ENCODE assay signal across 9 cellular contexts in genomic region chr5:97163360-97163764, GRCh38. TPM values are rescaled to one million over a fixed set of nuclear protein-coding genes. Genes with fewer than 3 reads are reported as not detected.
DNase-seq lines count a peak whose midpoint lies in the region; ATAC-seq, FAIRE-seq and TF ChIP-seq lines count a peak whose summit lies in the region.
"Had no signal": no experiment of that assay in that cellular context is flagged by ENCODE, and none has a peak within 500 bp of the region (broad histone marks: within the 10 kb centered on the region; RNA-seq: fewer than 3 reads in every experiment).

No MANE protein-coding gene starts in this region.

- in situ Hi-C loops in GM13977 (cut with MboI; ENCODE audit: low pct_unique_long_range_greater_than_20kb, low sequenced_read_pairs, unreplicated experiment): loop anchor here (10.0 to 25.0 kb wide), 2 partner anchors 301 to 419 kb away; no protein-coding TSS in a partner anchor

- DNase-seq in AG08395 (ENCODE audit: low spot score) (peak; percentile 9), GM13977 (ENCODE audit: low spot score) (no peak), activated B cell treated with CpG ODN at 0.5 μM for 24 hours (no peak), kidney (no peak), UCSD-AML1 (lab: John Stamatoyannopoulos, UW; ENCODE audit: unreplicated experiment) (no peak), NCI-H146 treated with DMSO at 0.1 percent for 48 hours (lab: John Stamatoyannopoulos, UW; ENCODE audit: unreplicated experiment) (no peak), mucosa of gallbladder (ENCODE audit: low spot score) (no peak)

- peak; percentile 94 for FAIRE-seq in kidney (lab: Jason Lieb, UNC)

- no peak overlapping the region for H3K27ac Mint-ChIP-seq in activated B cell treated with CpG ODN at 0.5 μM for 24 hours

- no peak overlapping the region for H3K9ac ChIP-seq in kidney (ENCODE audit: low read length in 2 of 2)

- H3K9me3 ChIP-seq in kidney (ENCODE audit: control insufficient read depth in 1 of 2, low read length in 2 of 2): no peaks in the 10 kb centered on the region

- CTCF ChIA-PET in activated B cell treated with CpG ODN at 0.5 μM for 24 hours (lab: Charles Lee): interaction anchor here (0.6 to 6.0 kb wide), 15 partner anchors 22 to 412 kb away, joined by 3 to 126 read pairs (median 3); no protein-coding TSS in a partner anchor

- intact Hi-C loops in activated B cell treated with CpG ODN at 0.5 μM for 24 hours (cut with micrococcal nuclease): loop anchor here (1.0 to 5.0 kb wide), 4 partner anchors 228 to 1664 kb away; partner anchors contain the start of gene ERAP1
- intact Hi-C loops in kidney (cut with DNase I): no loop called here

- no peaks in the 10 kb centered on the region for H3K27me3 Mint-ChIP-seq in activated B cell treated with CpG ODN at 0.5 μM for 24 hours

- peak; percentile 41 for TF ChIP-seq CTCF in GM13977 (IDR thresholded peaks at IDR 0.05; ENCODE audit: extremely low read depth, insufficient read depth, missing control alignments)
- TF ChIP-seq CTCF in activated B cell treated with CpG ODN at 0.5 μM for 24 hours (IDR thresholded peaks at IDR 0.05): peak; percentile 79
- TF ChIP-seq CTCF in kidney (IDR thresholded peaks at IDR 0.05; ENCODE audit: borderline replicate concordance, extremely low read depth, insufficient read depth): peak; percentile 57

- POLR2A ChIA-PET in activated B cell treated with CpG ODN at 0.5 μM for 24 hours (lab: Charles Lee): interaction anchor here (2.1 kb wide), 1 partner anchor 294 kb away, joined by 7 read pairs; no protein-coding TSS in a partner anchor

- H3K36me3 ChIP-seq in kidney (ENCODE audit: control insufficient read depth in 1 of 2, insufficient read depth in 2 of 2, low read length in 2 of 2): peaks cover 9 to 27% of the 10 kb centered on the region in 2 donors

- peaks cover 59% of the 10 kb centered on the region for H3K36me3 Mint-ChIP-seq in activated B cell treated with CpG ODN at 0.5 μM for 24 hours (ENCODE audit: low read depth)

- H3K4me3 Mint-ChIP-seq in activated B cell treated with CpG ODN at 0.5 μM for 24 hours: no peak overlapping the region

- H3K9me3 Mint-ChIP-seq in activated B cell treated with CpG ODN at 0.5 μM for 24 hours: peaks cover under 1% of the 10 kb centered on the region

- ATAC-seq in activated B cell treated with CpG ODN at 0.5 μM for 24 hours (ENCODE audit: low read depth): no peak
- no peak for ATAC-seq in HG02884 (IDR thresholded peaks at IDR 0.05; ENCODE audit: unreplicated experiment)

- H3K4me1 ChIP-seq in kidney (ENCODE audit: control insufficient read depth in 1 of 2, insufficient read depth in 1 of 2, low read depth in 1 of 2, low read length in 2 of 2): peaks cover 0 to 2% of the 10 kb centered on the region in 2 donors

- peaks cover 11% of the 10 kb centered on the region for H3K4me1 Mint-ChIP-seq in activated B cell treated with CpG ODN at 0.5 μM for 24 hours

- no peak overlapping the region for H3K4me3 ChIP-seq in kidney (ENCODE audit: low read length in 2 of 2)

- H3K27ac ChIP-seq in kidney (ENCODE audit: low read depth in 2 of 2, low read length in 2 of 2): no peak overlapping the region

RNA-seq across cellular contexts. Expression of gene RIOK2, which starts 19.7 kb away (rescaled TPM):
- total RNA-seq in activated B cell treated with CpG ODN at 0.5 μM for 24 hours (38.3 and 41.4 TPM in 2 replicates), kidney (23.3 TPM), mucosa of gallbladder (13.7 TPM)
- polyA plus RNA-seq in kidney (ENCODE audit: insufficient read depth, low read depth, low replicate concordance): 18.2 TPM

RNA-seq across cellular contexts. Expression of gene LIX1, which starts 21.0 kb away (rescaled TPM):
- total RNA-seq in activated B cell treated with CpG ODN at 0.5 μM for 24 hours (not detected in 2 replicates), kidney (33.4 TPM), mucosa of gallbladder (0.17 TPM)
- 0.65 TPM for polyA plus RNA-seq in kidney (ENCODE audit: insufficient read depth, low read depth, low replicate concordance)
- total RNA-seq: T-helper 2 cell treated with Interferon-gamma antibody and Interleukin-4, amounts not matched to agents 100 ng/mL and 5 ng/mL, for 36 hours had no signal

Comparison
In these comparisons a context has a peak if more than half of its experiments do, and no peak if none do; other contexts are left out.
1. RNA of gene LIX1, which starts 21.0 kb away (total RNA-seq): 33.4 TPM in kidney (single experiment); 0.17 TPM in mucosa of gallbladder (single experiment) and not detected in activated B cell treated with CpG ODN at 0.5 μM for 24 hours; every median in the first group is over 10 times any median in the second.
2. Peak in every context shown above with its lines, with median percentiles within 50 percentile points of each other: CTCF ChIP-seq.